Comparison of ENCODE assay signal across 29 cellular contexts in the genomic region with DNA sequence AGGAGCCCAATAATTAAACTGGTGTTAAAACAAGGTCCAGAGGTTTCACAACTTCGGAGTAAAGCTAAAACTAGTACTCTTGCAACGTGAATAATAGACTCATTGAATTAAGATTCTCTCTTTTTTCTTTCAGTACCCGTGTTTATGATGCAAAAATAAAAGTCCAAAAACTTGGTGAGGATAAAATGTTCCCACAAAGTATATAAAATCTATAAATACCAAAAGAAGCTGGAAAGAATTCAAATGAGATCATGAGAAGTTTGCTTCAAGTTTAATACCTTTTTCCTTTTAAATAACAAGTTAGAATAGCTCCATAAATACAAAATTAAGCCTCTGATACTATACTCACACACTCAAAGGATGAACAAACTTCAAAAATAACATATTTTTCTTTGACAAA.
"Had no signal": no experiment of that assay in that cellular context is flagged by ENCODE, and none has a peak within 500 bp of the region (broad histone marks: within the 10 kb centered on the region; RNA-seq: fewer than 3 reads in every experiment).

No MANE protein-coding gene starts in this region.

- H3K27me3 ChIP-seq: right lobe of liver, stomach, uterus had no signal

- H3K36me3 ChIP-seq: right lobe of liver, uterus, WERI-Rb-1 had no signal

- H3K4me3 ChIP-seq: lung, right lobe of liver, stomach, uterus had no signal

- ATAC-seq: activated CD8-positive, alpha-beta T cell treated with anti-CD3 and anti-CD28 coated beads, Interleukin-2, amount 10 ng/mL, durations not matched to agents 7 days and 5 days; activated naive CD8-positive, alpha-beta T cell treated with anti-CD3 and anti-CD28 coated beads, Interleukin-2, amount 50 U/mL, for 24 hours; esophagus mucosa; right lobe of liver; stimulated activated memory B cell treated with anti-CD40 and anti-IgM and Interleukin-4, amounts not matched to agents 10 μg/mL and 1 μg/mL and 100 μg/mL, for 72 hours; T-cell had no signal

- H3K27ac ChIP-seq: right lobe of liver, stomach, WERI-Rb-1 had no signal

- H3K9me3 Mint-ChIP-seq: activated naive CD8-positive, alpha-beta T cell treated with anti-CD3 and anti-CD28 coated beads, Interleukin-2, amount 50 U/mL, for 24 hours; activated T-helper 1 cell treated with anti-CD3 and anti-CD28 coated beads, Interleukin-12 subunit alpha, Interleukin-12 subunit beta, Interleukin-2, Interleukin-4 antibody, amounts not matched to agents 30 ng/mL and 10 ng/mL and 1 ng/mL, durations not matched to agents 14 hours and 24 hours and 36 hours; stimulated activated memory B cell treated with anti-CD40 and anti-IgM and Interleukin-4, amounts not matched to agents 10 μg/mL and 1 μg/mL and 100 μg/mL, for 72 hours; T-helper 2 cell treated with Interferon-gamma antibody and Interleukin-4, amounts not matched to agents 5 μg/mL and 100 μg/mL, for 36 hours had no signal

- H3K9me3 ChIP-seq: right lobe of liver, stomach, uterus had no signal

- FAIRE-seq: colon, endothelial cell of umbilical vein, kidney, small intestine, TTC549 had no signal

- H3K4me1 ChIP-seq: right lobe of liver, stomach, uterus had no signal

- H3K27me3 Mint-ChIP-seq: activated naive CD8-positive, alpha-beta T cell treated with anti-CD3 and anti-CD28 coated beads, Interleukin-2, amount 50 U/mL, for 24 hours; brain; stimulated activated memory B cell treated with anti-CD40 and anti-IgM and Interleukin-4, amounts not matched to agents 10 μg/mL and 1 μg/mL and 100 μg/mL, for 72 hours; T-cell had no signal

- H3K27ac Mint-ChIP-seq: activated CD8-positive, alpha-beta T cell treated with anti-CD3 and anti-CD28 coated beads, Interleukin-2, amount 10 ng/mL, durations not matched to agents 7 days and 5 days; activated naive CD8-positive, alpha-beta T cell treated with anti-CD3 and anti-CD28 coated beads, Interleukin-2, amount 50 U/mL, for 24 hours; activated T-helper 1 cell treated with anti-CD3 and anti-CD28 coated beads, Interleukin-12 subunit alpha, Interleukin-12 subunit beta, Interleukin-2, Interleukin-4 antibody, amounts not matched to agents 30 ng/mL and 10 ng/mL and 1 ng/mL, durations not matched to agents 14 hours and 24 hours and 36 hours; stimulated activated memory B cell treated with anti-CD40 and anti-IgM and Interleukin-4, amounts not matched to agents 10 μg/mL and 1 μg/mL and 100 μg/mL, for 72 hours; T-cell; T-helper 2 cell treated with Interferon-gamma antibody and Interleukin-4, amounts not matched to agents 5 μg/mL and 100 μg/mL, for 36 hours had no signal

- H3K4me3 Mint-ChIP-seq: activated CD8-positive, alpha-beta T cell treated with anti-CD3 and anti-CD28 coated beads, Interleukin-2, amount 10 ng/mL, durations not matched to agents 7 days and 5 days; activated naive CD8-positive, alpha-beta T cell treated with anti-CD3 and anti-CD28 coated beads, Interleukin-2, amount 50 U/mL, for 24 hours; activated T-helper 1 cell treated with anti-CD3 and anti-CD28 coated beads, Interleukin-12 subunit alpha, Interleukin-12 subunit beta, Interleukin-2, Interleukin-4 antibody, amounts not matched to agents 30 ng/mL and 10 ng/mL and 1 ng/mL, durations not matched to agents 14 hours and 24 hours and 36 hours; brain; stimulated activated memory B cell treated with anti-CD40 and anti-IgM and Interleukin-4, amounts not matched to agents 10 μg/mL and 1 μg/mL and 100 μg/mL, for 72 hours; T-cell; T-helper 2 cell treated with Interferon-gamma antibody and Interleukin-4, amounts not matched to agents 5 μg/mL and 100 μg/mL, for 36 hours had no signal

- DNase-seq: activated CD4-positive, alpha-beta T cell treated with anti-CD3 and anti-CD28 coated beads for 1 hour; activated CD4-positive, alpha-beta T cell treated with anti-CD3 and anti-CD28 coated beads, Interleukin-2, amount 50 U/mL, for 1 hour; activated CD8-positive, alpha-beta T cell treated with anti-CD3 and anti-CD28 coated beads, Interleukin-2, amount 10 ng/mL, durations not matched to agents 7 days and 5 days; activated gamma-delta T cell; activated naive CD4-positive, alpha-beta T cell treated with anti-CD3 and anti-CD28 coated beads, Interleukin-2, amount 50 U/mL, for 16 hours; activated naive CD8-positive, alpha-beta T cell treated with anti-CD3 and anti-CD28 coated beads, Interleukin-2, amount 50 U/mL, for 24 hours; anterior cingulate cortex; caudate nucleus; effector memory CD4-positive, alpha-beta T cell; glutamatergic neuron; kidney; nucleus accumbens; right lobe of liver; small intestine; stimulated activated CD4-positive, alpha-beta T cell treated with anti-CD3 and anti-CD28 coated beads, Interleukin-15, amount 100 ng/mL, for 24 hours; stomach; T-cell; trophoblast cell; uterus; WERI-Rb-1 had no signal
